Comparison of ENCODE assay signal across 1 cellular context in the genomic region with DNA sequence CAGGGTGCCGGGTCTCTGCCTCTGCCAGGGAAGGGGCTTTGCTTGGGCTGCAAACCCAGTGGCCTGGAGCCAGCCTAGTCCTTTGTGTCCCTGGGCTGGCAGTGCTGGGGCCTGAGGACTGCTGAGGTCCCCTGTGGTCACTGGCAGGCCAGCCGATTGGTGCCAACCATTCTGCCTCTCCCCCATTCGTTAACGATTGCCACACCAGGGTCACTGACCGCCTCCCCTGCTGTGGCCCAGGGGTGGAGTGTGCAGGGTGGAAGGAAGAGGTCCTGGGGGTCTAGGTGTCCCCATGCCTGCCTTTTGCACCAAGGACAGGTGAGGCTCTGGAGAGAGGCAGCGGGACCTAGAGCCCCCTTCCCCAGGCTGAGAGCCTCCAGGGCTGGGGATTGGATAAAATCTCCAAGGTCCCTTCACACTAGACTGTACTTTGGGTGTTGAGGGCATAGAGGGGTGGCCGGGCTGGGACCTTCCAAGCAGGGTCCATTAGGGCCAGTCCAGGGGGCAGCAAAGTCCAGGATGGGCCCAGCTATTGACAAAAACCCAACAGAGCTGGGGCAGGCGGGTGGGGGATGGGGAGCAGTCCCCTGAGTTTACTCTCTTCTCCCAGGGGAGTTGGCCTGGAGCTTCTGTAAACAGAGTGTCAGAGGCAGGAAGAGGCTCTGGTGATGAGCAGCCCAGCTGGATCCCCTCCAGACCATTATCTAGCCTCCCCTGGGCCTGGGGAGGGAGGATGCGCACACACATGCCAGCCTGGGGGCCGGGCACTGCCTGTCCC.
TF ChIP-seq lines count a peak whose summit lies in the region.

No MANE protein-coding gene starts in this region.

TF ChIP-seq in HepG2, 621 proteins besides CTCF, POLR2A, EP300 and RAD21 (continued from another document and continues in another):
- TF ChIP-seq, protein P1, sequence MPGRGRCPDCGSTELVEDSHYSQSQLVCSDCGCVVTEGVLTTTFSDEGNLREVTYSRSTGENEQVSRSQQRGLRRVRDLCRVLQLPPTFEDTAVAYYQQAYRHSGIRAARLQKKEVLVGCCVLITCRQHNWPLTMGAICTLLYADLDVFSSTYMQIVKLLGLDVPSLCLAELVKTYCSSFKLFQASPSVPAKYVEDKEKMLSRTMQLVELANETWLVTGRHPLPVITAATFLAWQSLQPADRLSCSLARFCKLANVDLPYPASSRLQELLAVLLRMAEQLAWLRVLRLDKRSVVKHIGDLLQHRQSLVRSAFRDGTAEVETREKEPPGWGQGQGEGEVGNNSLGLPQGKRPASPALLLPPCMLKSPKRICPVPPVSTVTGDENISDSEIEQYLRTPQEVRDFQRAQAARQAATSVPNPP (CRISPR knock-in tag; IDR thresholded peaks at IDR 0.05) = 0 out of 2 replicates have a peak, but pooled peaks have one; percentile 51
- no peak for TF ChIP-seq NFAT5 (CRISPR knock-in tag; IDR thresholded peaks at IDR 0.05)
- TF ChIP-seq ZNF24 (IDR thresholded peaks at IDR 0.05) = no peak
- no peak; the same call in 1 of the 2 replicates for TF ChIP-seq MYC (CRISPR knock-in tag; IDR thresholded peaks at IDR 0.05; ENCODE audit: borderline replicate concordance)
- no peak for TF ChIP-seq ZNF670 (CRISPR knock-in tag; IDR thresholded peaks at IDR 0.05; ENCODE audit: borderline replicate concordance)
- peak; percentile 88 for TF ChIP-seq ZBED4 (CRISPR knock-in tag; IDR thresholded peaks at IDR 0.05; ENCODE audit: borderline replicate concordance)
- 0 out of 2 replicates have a peak, but pooled peaks have one; percentile 59 for TF ChIP-seq ZBTB3 (CRISPR knock-in tag; IDR thresholded peaks at IDR 0.05; ENCODE audit: borderline replicate concordance, low read depth)
- TF ChIP-seq HOXA9 (CRISPR knock-in tag; IDR thresholded peaks at IDR 0.05; ENCODE audit: borderline replicate concordance) = no peak
- TF ChIP-seq, protein P2, sequence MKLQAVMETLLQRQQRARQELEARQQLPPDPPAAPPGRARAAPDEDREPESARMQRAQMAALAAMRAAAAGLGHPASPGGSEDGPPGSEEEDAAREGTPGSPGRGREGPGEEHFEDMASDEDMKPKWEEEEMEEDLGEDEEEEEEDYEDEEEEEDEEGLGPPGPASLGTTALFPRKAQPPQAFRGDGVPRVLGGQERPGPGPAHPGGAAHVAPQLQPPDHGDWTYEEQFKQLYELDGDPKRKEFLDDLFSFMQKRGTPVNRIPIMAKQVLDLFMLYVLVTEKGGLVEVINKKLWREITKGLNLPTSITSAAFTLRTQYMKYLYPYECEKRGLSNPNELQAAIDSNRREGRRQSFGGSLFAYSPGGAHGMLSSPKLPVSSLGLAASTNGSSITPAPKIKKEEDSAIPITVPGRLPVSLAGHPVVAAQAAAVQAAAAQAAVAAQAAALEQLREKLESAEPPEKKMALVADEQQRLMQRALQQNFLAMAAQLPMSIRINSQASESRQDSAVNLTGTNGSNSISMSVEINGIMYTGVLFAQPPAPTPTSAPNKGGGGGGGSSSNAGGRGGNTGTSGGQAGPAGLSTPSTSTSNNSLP (IDR thresholded peaks at IDR 0.05; ENCODE audit: low read depth, low read length) = no peak
- no peak for TF ChIP-seq DMAP1 (CRISPR knock-in tag; IDR thresholded peaks at IDR 0.05)
- TF ChIP-seq FOXO1 (CRISPR knock-in tag; IDR thresholded peaks at IDR 0.05) = no peak; the same call in 1 of the 2 replicates
- TF ChIP-seq PRPF4 (IDR thresholded peaks at IDR 0.05; ENCODE audit: low read depth, low read length, poor library complexity, severe bottlenecking) = peak; percentile 88
- TF ChIP-seq, protein P3, sequence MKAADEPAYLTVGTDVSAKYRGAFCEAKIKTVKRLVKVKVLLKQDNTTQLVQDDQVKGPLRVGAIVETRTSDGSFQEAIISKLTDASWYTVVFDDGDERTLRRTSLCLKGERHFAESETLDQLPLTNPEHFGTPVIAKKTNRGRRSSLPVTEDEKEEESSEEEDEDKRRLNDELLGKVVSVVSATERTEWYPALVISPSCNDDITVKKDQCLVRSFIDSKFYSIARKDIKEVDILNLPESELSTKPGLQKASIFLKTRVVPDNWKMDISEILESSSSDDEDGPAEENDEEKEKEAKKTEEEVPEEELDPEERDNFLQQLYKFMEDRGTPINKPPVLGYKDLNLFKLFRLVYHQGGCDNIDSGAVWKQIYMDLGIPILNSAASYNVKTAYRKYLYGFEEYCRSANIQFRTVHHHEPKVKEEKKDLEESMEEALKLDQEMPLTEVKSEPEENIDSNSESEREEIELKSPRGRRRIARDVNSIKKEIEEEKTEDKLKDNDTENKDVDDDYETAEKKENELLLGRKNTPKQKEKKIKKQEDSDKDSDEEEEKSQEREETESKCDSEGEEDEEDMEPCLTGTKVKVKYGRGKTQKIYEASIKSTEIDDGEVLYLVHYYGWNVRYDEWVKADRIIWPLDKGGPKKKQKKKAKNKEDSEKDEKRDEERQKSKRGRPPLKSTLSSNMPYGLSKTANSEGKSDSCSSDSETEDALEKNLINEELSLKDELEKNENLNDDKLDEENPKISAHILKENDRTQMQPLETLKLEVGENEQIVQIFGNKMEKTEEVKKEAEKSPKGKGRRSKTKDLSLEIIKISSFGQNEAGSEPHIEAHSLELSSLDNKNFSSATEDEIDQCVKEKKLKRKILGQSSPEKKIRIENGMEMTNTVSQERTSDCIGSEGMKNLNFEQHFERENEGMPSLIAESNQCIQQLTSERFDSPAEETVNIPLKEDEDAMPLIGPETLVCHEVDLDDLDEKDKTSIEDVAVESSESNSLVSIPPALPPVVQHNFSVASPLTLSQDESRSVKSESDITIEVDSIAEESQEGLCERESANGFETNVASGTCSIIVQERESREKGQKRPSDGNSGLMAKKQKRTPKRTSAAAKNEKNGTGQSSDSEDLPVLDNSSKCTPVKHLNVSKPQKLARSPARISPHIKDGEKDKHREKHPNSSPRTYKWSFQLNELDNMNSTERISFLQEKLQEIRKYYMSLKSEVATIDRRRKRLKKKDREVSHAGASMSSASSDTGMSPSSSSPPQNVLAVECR (CRISPR knock-in tag; IDR thresholded peaks at IDR 0.05; ENCODE audit: borderline replicate concordance) = peak; percentile 73
- TF ChIP-seq SP5 (CRISPR knock-in tag; IDR thresholded peaks at IDR 0.05; ENCODE audit: borderline replicate concordance, low read depth) = peak; percentile 30; the same call in 1 of the 2 replicates
- peak; percentile 6 for TF ChIP-seq HNRNPLL (IDR thresholded peaks at IDR 0.05; ENCODE audit: low read depth, low read length, poor library complexity, severe bottlenecking)
- 0 out of 2 replicates have a peak, but pooled peaks have one; percentile 18 for TF ChIP-seq KDM3A (CRISPR knock-in tag; IDR thresholded peaks at IDR 0.05; ENCODE audit: low read depth)
- peak; percentile 56 for TF ChIP-seq ZNF407 (CRISPR knock-in tag; IDR thresholded peaks at IDR 0.05; ENCODE audit: not compliant biosample characterization)
- TF ChIP-seq RNF2 (conservative IDR thresholded peaks at IDR 0.05; ENCODE audit: low read depth) = no peak
